ENCODE assay signal across 1 cellular context in the genomic region with DNA sequence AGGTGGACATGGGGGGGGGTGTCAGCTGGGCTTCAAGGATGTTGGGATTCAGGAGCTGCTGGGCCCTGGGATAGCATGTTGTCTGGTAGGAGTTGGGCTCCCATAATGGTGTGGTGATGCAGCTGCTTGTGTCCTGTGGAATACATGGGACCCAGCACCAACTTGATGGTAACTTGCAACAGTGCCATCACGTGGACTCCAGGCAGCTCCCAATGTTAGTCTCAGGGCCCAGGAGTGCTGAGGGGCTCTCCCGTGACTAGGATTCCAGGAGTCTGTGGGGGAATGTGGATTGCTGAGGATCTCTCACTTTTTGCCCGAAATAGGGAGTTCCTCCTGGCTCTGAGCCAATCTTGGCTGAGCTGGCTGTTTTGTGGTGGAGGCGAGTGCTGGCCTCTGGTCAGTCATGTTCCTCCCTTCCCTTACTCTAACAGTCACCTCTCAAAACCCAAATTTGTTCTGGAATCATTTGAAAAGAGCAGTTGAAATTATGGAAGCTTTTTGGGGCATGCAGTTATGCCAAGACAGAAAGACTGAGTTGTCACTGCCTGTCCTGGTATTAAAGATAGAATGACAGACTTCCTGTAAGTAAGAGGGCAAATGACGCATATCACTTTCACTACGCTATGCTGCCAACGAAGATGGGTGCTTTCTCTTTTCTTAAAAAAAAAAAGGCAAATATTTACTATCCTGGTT.
TF ChIP-seq lines count a peak whose summit lies in the region.

No MANE protein-coding gene starts in this region.

TF ChIP-seq in WTC11, 78 proteins besides CTCF, POLR2A, EP300 and RAD21 (continued from another document):
- TF ChIP-seq, protein P1, sequence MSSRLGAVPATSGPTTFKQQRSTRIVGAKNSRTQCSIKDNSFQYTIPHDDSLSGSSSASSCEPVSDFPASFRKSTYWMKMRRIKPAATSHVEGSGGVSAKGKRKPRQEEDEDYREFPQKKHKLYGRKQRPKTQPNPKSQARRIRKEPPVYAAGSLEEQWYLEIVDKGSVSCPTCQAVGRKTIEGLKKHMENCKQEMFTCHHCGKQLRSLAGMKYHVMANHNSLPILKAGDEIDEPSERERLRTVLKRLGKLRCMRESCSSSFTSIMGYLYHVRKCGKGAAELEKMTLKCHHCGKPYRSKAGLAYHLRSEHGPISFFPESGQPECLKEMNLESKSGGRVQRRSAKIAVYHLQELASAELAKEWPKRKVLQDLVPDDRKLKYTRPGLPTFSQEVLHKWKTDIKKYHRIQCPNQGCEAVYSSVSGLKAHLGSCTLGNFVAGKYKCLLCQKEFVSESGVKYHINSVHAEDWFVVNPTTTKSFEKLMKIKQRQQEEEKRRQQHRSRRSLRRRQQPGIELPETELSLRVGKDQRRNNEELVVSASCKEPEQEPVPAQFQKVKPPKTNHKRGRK (CRISPR knock-in tag; IDR thresholded peaks at IDR 0.05; ENCODE audit: borderline replicate concordance): no peak
- no peak for TF ChIP-seq RORB (CRISPR knock-in tag; IDR thresholded peaks at IDR 0.05)
